ENCODE assay signal across 2 cellular contexts in genomic region chr2:479031-479430, GRCh38.
TF ChIP-seq lines count a peak whose summit lies in the region.

No MANE protein-coding gene starts in this region.

TF ChIP-seq in GM23338, 12 proteins besides CTCF, POLR2A, EP300 and RAD21:
- no peak for TF ChIP-seq EZH2phosphoT487 (IDR thresholded peaks at IDR 0.05; ENCODE audit: unreplicated experiment)
- TF ChIP-seq JUNB (IDR thresholded peaks at IDR 0.05; ENCODE audit: unreplicated experiment) = no peak
- no peak for TF ChIP-seq ZNF462 (CRISPR knock-in tag; IDR thresholded peaks at IDR 0.05)
- no peak for TF ChIP-seq POLR2AphosphoS5 (IDR thresholded peaks at IDR 0.05; ENCODE audit: low read depth)
- no peak for TF ChIP-seq CREB1 (CRISPR knock-in tag; IDR thresholded peaks at IDR 0.05; ENCODE audit: low read depth)
- TF ChIP-seq ZNF114 (CRISPR knock-in tag; IDR thresholded peaks at IDR 0.05) = no peak

TF ChIP-seq in H1, 55 proteins besides CTCF, POLR2A, EP300 and RAD21:
- TF ChIP-seq SRF (IDR thresholded peaks at IDR 0.05; ENCODE audit: low read depth, low read length) (0 out of 2 replicates have a peak, but pooled peaks have one; percentile 26), PHF8 (conservative IDR thresholded peaks at IDR 0.05; ENCODE audit: low read depth, low read length) (no peak), CHD2 (IDR thresholded peaks at IDR 0.05; ENCODE audit: low read length) (no peak), TEAD4 (IDR thresholded peaks at IDR 0.05; ENCODE audit: low read depth, low read length) (peak; percentile 78), BCL11A (IDR thresholded peaks at IDR 0.05; ENCODE audit: low read depth in 2 of 2, low read length in 2 of 2) (no peak), JUN (IDR thresholded peaks at IDR 0.05; ENCODE audit: low read depth, low read length) (no peak), ATF3 (IDR thresholded peaks at IDR 0.05; ENCODE audit: insufficient read depth, low read depth, low read length) (no peak), TCF12 (IDR thresholded peaks at IDR 0.05; ENCODE audit: low read depth, low read length) (no peak), E2F6 (IDR thresholded peaks at IDR 0.05) (0 out of 2 replicates have a peak, but pooled peaks have one; percentile 18)
- TF ChIP-seq, protein P1, sequence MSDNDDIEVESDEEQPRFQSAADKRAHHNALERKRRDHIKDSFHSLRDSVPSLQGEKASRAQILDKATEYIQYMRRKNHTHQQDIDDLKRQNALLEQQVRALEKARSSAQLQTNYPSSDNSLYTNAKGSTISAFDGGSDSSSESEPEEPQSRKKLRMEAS (IDR thresholded peaks at IDR 0.05) = peak; percentile 32; the same call in 1 of the 2 replicates
